In the genomic region with DNA sequence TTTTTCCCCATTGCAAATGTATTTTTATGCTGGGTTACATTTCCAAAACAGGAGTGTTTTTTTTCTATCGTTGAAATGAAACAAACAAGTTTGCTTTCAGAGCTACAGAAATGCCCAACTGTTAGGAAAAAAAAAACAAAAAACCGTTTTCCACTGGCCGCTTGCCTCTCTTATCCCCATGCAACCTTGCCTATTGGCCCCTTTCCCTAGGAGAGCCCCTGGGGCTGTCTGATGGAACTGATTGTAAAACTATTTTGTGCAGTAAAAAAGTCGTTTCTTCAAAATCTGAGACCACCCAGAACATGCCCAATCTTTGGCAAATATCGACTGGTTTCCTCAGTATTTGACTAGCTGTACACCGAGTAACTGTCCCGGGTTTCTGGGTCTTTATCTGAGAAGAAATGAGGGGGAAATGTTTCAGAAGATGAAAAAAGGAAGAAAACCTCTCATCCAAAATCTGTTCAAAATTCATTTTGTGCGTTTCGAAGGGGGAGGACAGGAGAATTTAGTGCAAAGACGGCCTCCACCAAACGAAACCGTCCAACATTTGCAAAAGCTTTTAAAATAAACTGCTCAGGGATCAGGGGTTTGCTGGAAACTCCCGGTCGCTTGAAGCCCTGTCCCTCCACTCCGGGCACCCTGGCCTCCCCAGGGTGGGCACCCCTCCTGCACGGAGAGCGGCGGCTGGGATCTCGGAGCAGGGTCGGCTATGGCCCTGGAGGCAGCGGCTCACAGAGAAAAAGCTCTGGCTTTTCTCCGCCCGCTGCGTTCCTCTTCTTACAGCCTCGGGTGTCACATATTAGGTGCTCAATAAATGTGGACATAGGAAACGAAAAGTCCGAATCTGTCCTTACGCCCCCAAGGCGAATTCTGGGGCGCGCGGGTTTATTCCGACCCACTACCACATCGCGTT, we compare ENCODE assay signal across 7 cellular contexts. TPM values are rescaled to one million over a fixed set of nuclear protein-coding genes. Genes with fewer than 3 reads are reported as not detected.
DNase-seq lines count a peak whose midpoint lies in the region; ATAC-seq and TF ChIP-seq lines count a peak whose summit lies in the region.

No MANE protein-coding gene starts in this region.

- H3K36me3 Mint-ChIP-seq in brain, result no peaks in the 10 kb centered on the region

- 7% methylated on average over 35 of the region's 35 CpGs for WGBS in HUES64

- H3K9me3 Mint-ChIP-seq in brain, result peaks cover 0 to 5% (median 0%) of the 10 kb centered on the region in 5 experiments

- H3K27ac ChIP-seq in HUES64 (ENCODE audit: low read depth, low read length) (no peak overlapping the region; the same call in 1 of the 2 replicates), substantia nigra (ENCODE audit: low read depth, low read length, poor library complexity, severe bottlenecking) (peak overlapping the region; percentile 98)

- H3K27me3 ChIP-seq in HUES64 (ENCODE audit: insufficient read depth, low read length), result peaks cover 62% of the 10 kb centered on the region

- H3K9ac ChIP-seq in HUES64 (ENCODE audit: low read depth, low read length), result peak overlapping the region; percentile 9; the same call in 1 of the 2 replicates

- peaks cover 37% of the 10 kb centered on the region for H3K27me3 Mint-ChIP-seq in brain

- H3K36me3 ChIP-seq in HUES64 (ENCODE audit: insufficient read depth, low read length), result no peaks in the 10 kb centered on the region

- H3K9me3 ChIP-seq in HUES64 (ENCODE audit: insufficient read depth, low read depth, low read length), result no peaks in the 10 kb centered on the region

- H3K4me1 Mint-ChIP-seq in brain, result peaks cover 37% of the 10 kb centered on the region

- TF ChIP-seq CTCF in brain (conservative IDR thresholded peaks at IDR 0.05), result no peak

- H3K27ac Mint-ChIP-seq in brain, result peak overlapping the region; percentile 79 to 96 (median 90)

- ATAC-seq in left lobe of liver (peak; percentile 7), GM21825 (IDR thresholded peaks at IDR 0.05; ENCODE audit: unreplicated experiment) (no peak), GM21526 (IDR thresholded peaks at IDR 0.05; ENCODE audit: low FRiP score, unreplicated experiment) (no peak)

- peaks cover 29% of the 10 kb centered on the region for H3K4me1 ChIP-seq in HUES64 (ENCODE audit: insufficient read depth, low read length)

- H3K4me3 ChIP-seq in HUES64 (ENCODE audit: low read length), result peak overlapping the region; percentile 59

- DNase-seq in left lobe of liver (ENCODE audit: low spot score) (no peak), substantia nigra (lab: John Stamatoyannopoulos, UW) (peak in 11 of 49 donors; percentile 1 to 84 (median 38)), SKM-1 treated with dmso at 0.1 percent for 144 hours (lab: John Stamatoyannopoulos, UW; ENCODE audit: unreplicated experiment) (no peak)

- peak overlapping the region; percentile 80 to 89 (median 86) for H3K4me3 Mint-ChIP-seq in brain

RNA-seq across cellular contexts. Expression of gene GNAO1, which starts 1.0 kb away (rescaled TPM):
- 9.3 TPM for polyA plus RNA-seq in HUES64 (2013, experiment 1 of 2)
- polyA plus RNA-seq in HUES64 (2013, experiment 2 of 2), result 8.9 TPM
- polyA plus RNA-seq in brain (ENCODE audit: insufficient read depth, low read depth, low replicate concordance), result 181 TPM
- total RNA-seq in left lobe of liver, result 24.4 TPM
